13 cellular contexts compared by ENCODE assay signal in genomic region chr10:62980697-62981495, GRCh38.
DNase-seq lines count a peak whose midpoint lies in the region; ATAC-seq and TF ChIP-seq lines count a peak whose summit lies in the region.
"Had no signal": no experiment of that assay in that cellular context is flagged by ENCODE, and none has a peak within 500 bp of the region (broad histone marks: within the 10 kb centered on the region; RNA-seq: fewer than 3 reads in every experiment).

No MANE protein-coding gene starts in this region.

- no peak for ATAC-seq in omental fat pad (ENCODE audit: low FRiP score)
- ATAC-seq: CD8-positive, alpha-beta T cell had no signal

- TF ChIP-seq CTCF in omental fat pad (IDR thresholded peaks at IDR 0.05) = no peak

- DNase-seq in DMS153 (lab: John Stamatoyannopoulos, UW) (peak; percentile 3), DMS153 treated with DMSO at 0.1 percent for 48 hours (lab: John Stamatoyannopoulos, UW; ENCODE audit: unreplicated experiment) (no peak), DMS53 (lab: John Stamatoyannopoulos, UW) (peak; percentile 59), SK-N-DZ (ENCODE audit: low spot score) (peak; percentile 47), glomerular visceral epithelial cell (ENCODE audit: extremely low spot score) (peak; percentile 29), omental fat pad (ENCODE audit: low spot score) (no peak), DMS79 (lab: John Stamatoyannopoulos, UW) (no peak), ACHN (no peak)
- DNase-seq: brain microvascular endothelial cell; CD8-positive, alpha-beta T cell; Karpas-422; NCI-H1694 treated with DMSO at 0.1 percent for 48 hours; NCI-H82 had no signal

- in situ Hi-C loops in ACHN (cut with HindIII; ENCODE audit: low pct_ligation_motif_present, low pct_unique_long_range_greater_than_20kb, low sequenced_read_pairs) = no loop called here

Comparison
In these comparisons a context has a peak if more than half of its experiments do, and no peak if none do; other contexts are left out.
1. DNase-seq: peak in DMS153 (single experiment), DMS53 (single experiment), SK-N-DZ (single experiment) and glomerular visceral epithelial cell (single experiment); none in DMS153 treated with DMSO at 0.1 percent for 48 hours (single experiment), omental fat pad (single experiment), DMS79 (single experiment) and ACHN (single experiment).